14 cellular contexts compared by ENCODE assay signal in genomic region chr3:72334681-72335457, GRCh38.
DNase-seq lines count a peak whose midpoint lies in the region; ATAC-seq and TF ChIP-seq lines count a peak whose summit lies in the region.
"Had no signal": no experiment of that assay in that cellular context is flagged by ENCODE, and none has a peak within 500 bp of the region (broad histone marks: within the 10 kb centered on the region; RNA-seq: fewer than 3 reads in every experiment).

No MANE protein-coding gene starts in this region.

- peaks cover 6% of the 10 kb centered on the region for H3K27me3 Mint-ChIP-seq in brain

- peaks cover 0 to 4% (median 0%) of the 10 kb centered on the region in 5 experiments for H3K9me3 Mint-ChIP-seq in brain
- H3K9me3 Mint-ChIP-seq: activated B cell treated with CpG ODN at 0.5 μM for 24 hours had no signal

- H3K4me3 Mint-ChIP-seq in brain = peak overlapping the region in 1 of 5 experiments; percentile 8
- H3K4me3 Mint-ChIP-seq: activated B cell treated with CpG ODN at 0.5 μM for 24 hours had no signal

- TF ChIP-seq CTCF in brain (conservative IDR thresholded peaks at IDR 0.05) = no peak

- no peaks in the 10 kb centered on the region for H3K36me3 Mint-ChIP-seq in brain

- peak overlapping the region in 3 of 5 experiments; percentile 18 to 63 (median 60) for H3K27ac Mint-ChIP-seq in brain
- H3K27ac Mint-ChIP-seq: activated B cell treated with CpG ODN at 0.5 μM for 24 hours had no signal

- peak; percentile 75 for DNase-seq in COR-L47 (lab: John Stamatoyannopoulos, UW)
- DNase-seq in NCI-H345 treated with DMSO at 0.1 percent for 48 hours (lab: John Stamatoyannopoulos, UW; ENCODE audit: unreplicated experiment) = peak; percentile 70
- peak; percentile 91 for DNase-seq in midbrain (lab: John Stamatoyannopoulos, UW)
- no peak for DNase-seq in NCI-H2029 treated with DMSO at 0.1 percent for 48 hours (lab: John Stamatoyannopoulos, UW)
- DNase-seq in activated CD4-positive, CD25-positive, alpha-beta regulatory T cell (lab: John Stamatoyannopoulos, UW) = no peak
- DNase-seq in DMS153 (lab: John Stamatoyannopoulos, UW) = no peak
- DNase-seq in left cardiac atrium = no peak
- DNase-seq: activated B cell treated with CpG ODN at 0.5 μM for 24 hours; activated T-cell treated with anti-CD3 and anti-CD28 coated beads, Interleukin-2, amount 50 U/mL, for 1 hour; dermis blood vessel endothelial cell; EL; HCEC 1CT; MV-4-11 had no signal

- intact Hi-C loops in left cardiac atrium (cut with DNase I) = no loop called here

- no peak for ATAC-seq in left cardiac atrium

- H3K4me1 Mint-ChIP-seq in brain = peaks cover 31% of the 10 kb centered on the region

Comparison
In these comparisons a context has a peak if more than half of its experiments do, and no peak if none do; other contexts are left out.
1. DNase-seq: peak in COR-L47 (single experiment), NCI-H345 treated with DMSO at 0.1 percent for 48 hours (single experiment) and midbrain (single experiment); none in NCI-H2029 treated with DMSO at 0.1 percent for 48 hours (single experiment), activated CD4-positive, CD25-positive, alpha-beta regulatory T cell (0 of 4), DMS153 (single experiment) and left cardiac atrium (single experiment).